Comparison of ENCODE assay signal across 17 cellular contexts in genomic region chr16:84374160-84374489, GRCh38. TPM values are rescaled to one million over a fixed set of nuclear protein-coding genes. Genes with fewer than 3 reads are reported as not detected.
"Had no signal": no experiment of that assay in that cellular context is flagged by ENCODE, and none has a peak within 500 bp of the region (broad histone marks: within the 10 kb centered on the region; RNA-seq: fewer than 3 reads in every experiment).

No MANE protein-coding gene starts in this region.

- H3K27ac Mint-ChIP-seq: natural killer cell treated with Interleukin-12 subunit alpha and Interleukin-12 subunit beta and Interleukin-15 and Interleukin-18, amount 100 ng/mL, for 72 hours had no signal

- H3K27ac ChIP-seq: coronary artery, esophagus squamous epithelium, right lobe of liver, SK-N-MC, stomach, tibial artery had no signal

- H3K4me1 Mint-ChIP-seq: central memory CD8-positive, alpha-beta T cell had no signal

- H3K4me2 ChIP-seq: smooth muscle cell had no signal

- H3K4me1 ChIP-seq: right lobe of liver, tibial artery had no signal

- FAIRE-seq: urothelium cell line had no signal

- H3K27me3 ChIP-seq: right lobe of liver had no signal

- H3K36me3 Mint-ChIP-seq: natural killer cell treated with Interleukin-12 subunit alpha and Interleukin-12 subunit beta and Interleukin-15 and Interleukin-18, amount 100 ng/mL, for 72 hours had no signal

- H3K4me3 ChIP-seq: coronary artery, esophagus squamous epithelium, right lobe of liver, SK-N-MC, smooth muscle cell, stomach, tibial artery had no signal

- H3K36me3 ChIP-seq: esophagus squamous epithelium, right lobe of liver, stomach, tibial artery had no signal

- DNase-seq: activated CD8-positive, alpha-beta memory T cell treated with anti-CD3 and anti-CD28 coated beads for 24 hours; activated naive CD4-positive, alpha-beta T cell; effector CD4-positive, alpha-beta T cell; esophagus squamous epithelium; glutamatergic neuron; occipital lobe; right lobe of liver; stomach; tibial artery had no signal

- H3K9me3 Mint-ChIP-seq: central memory CD8-positive, alpha-beta T cell; natural killer cell treated with Interleukin-12 subunit alpha and Interleukin-12 subunit beta and Interleukin-15 and Interleukin-18, amount 100 ng/mL, for 72 hours had no signal

- ATAC-seq: natural killer cell treated with Interleukin-12 subunit alpha and Interleukin-12 subunit beta and Interleukin-15 and Interleukin-18, amount 100 ng/mL, for 72 hours; right lobe of liver had no signal

- H3K4me3 Mint-ChIP-seq: central memory CD8-positive, alpha-beta T cell; natural killer cell treated with Interleukin-12 subunit alpha and Interleukin-12 subunit beta and Interleukin-15 and Interleukin-18, amount 100 ng/mL, for 72 hours had no signal

- H3K9me3 ChIP-seq: esophagus squamous epithelium, right lobe of liver, stomach, tibial artery had no signal

RNA-seq across cellular contexts. Expression of gene ATP2C2, which starts 5.8 kb away (rescaled TPM):
- total RNA-seq: fibroblast of villous mesenchyme; natural killer cell treated with Interleukin-12 subunit alpha and Interleukin-12 subunit beta and Interleukin-15 and Interleukin-18, amount 100 ng/mL, for 72 hours; pulmonary artery endothelial cell had no signal
